Comparison of ENCODE assay signal across 8 cellular contexts in the genomic region with DNA sequence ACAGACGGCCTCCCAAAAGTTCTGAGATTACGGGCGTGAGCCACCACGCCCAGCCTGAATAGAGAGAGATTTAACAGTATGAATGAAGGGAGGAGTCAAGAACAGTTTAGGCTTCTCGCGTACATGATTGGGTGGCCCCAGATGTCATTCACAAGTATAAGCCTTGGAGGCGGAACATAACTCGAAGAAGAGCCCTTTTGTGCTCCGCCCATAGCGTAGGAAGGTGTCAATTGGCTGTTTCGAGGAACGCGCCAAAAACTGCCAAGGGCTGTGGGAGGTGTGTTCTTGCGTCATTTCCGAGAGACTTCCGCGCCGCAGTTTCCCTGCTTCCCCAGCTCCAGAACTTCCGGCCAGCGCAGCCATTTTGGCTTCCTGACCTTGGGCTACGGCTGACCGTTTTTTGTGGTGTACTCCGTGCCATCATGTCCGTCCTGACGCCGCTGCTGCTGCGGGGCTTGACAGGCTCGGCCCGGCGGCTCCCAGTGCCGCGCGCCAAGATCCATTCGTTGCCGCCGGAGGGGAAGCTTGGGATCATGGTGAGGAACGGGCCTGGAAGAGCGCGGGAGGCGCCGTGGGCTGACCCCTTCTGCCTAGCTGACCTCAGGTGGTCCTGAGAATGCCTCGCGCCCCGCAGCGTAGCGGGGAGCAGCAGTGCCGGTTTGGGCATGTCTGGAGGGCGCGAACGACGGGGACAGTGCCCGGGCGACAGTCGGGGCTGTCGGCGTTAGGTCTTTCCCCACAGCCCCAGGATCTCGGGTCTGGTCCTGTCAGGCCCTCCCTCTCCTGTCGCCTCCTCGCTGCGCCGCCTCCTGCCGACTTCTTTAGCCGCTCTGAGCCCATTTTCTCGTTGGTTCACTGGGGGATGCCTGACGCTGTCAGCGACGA. TPM values are rescaled to one million over a fixed set of nuclear protein-coding genes. Genes with fewer than 3 reads are reported as not detected.
A peak's percentile ranks its signal among the peaks of the same experiment; 100 is the strongest.
DNase-seq lines count a peak whose midpoint lies in the region; ATAC-seq and TF ChIP-seq lines count a peak whose summit lies in the region.

Gene COX8A, plus strand, starts transcription at position 362 of the 885 bp plus-strand sequence. Its CDS starts 61 bp downstream, at position 423.

- peaks cover 13 to 29% of the 10 kb centered on the region in 2 donors for H3K4me1 ChIP-seq in left lung

- peak in 1 of 2 donors; percentile 6 for TF ChIP-seq CTCF in left lung (IDR thresholded peaks at IDR 0.05)

- H3K4me3 ChIP-seq in left lung: peak within 1 kb of the TSS; percentile 88 to 93

- peak; percentile 100 for DNase-seq in CD1c-positive myeloid dendritic cell (ENCODE audit: extremely low spot score)
- DNase-seq in NCI-H82 (lab: John Stamatoyannopoulos, UW): peak; percentile 100
- DNase-seq in activated CD4-positive, alpha-beta T cell treated with anti-CD3 and anti-CD28 coated beads, Interleukin-2, amount 50 U/mL, for 48 hours: peak; percentile 93 to 97
- DNase-seq in dermis blood vessel endothelial cell: peak; percentile 100
- peak; percentile 95 to 98 for DNase-seq in left lung
- peak; percentile 86 to 92 for DNase-seq in stimulated activated CD4-positive, alpha-beta T cell treated with anti-CD3 and anti-CD28 coated beads, Interleukin-2, amount 100 ng/mL, for 48 hours

- H3K27me3 ChIP-seq in left lung: no peaks in the 10 kb centered on the region

- intact Hi-C loops in left lung (cut with DNase I): no loop called here

- H3K36me3 ChIP-seq in left lung: peaks cover 0 to 20% of the 10 kb centered on the region in 2 donors

- ATAC-seq in GM19397 (IDR thresholded peaks at IDR 0.05; ENCODE audit: unreplicated experiment) (peak; percentile 95), HG03571 (IDR thresholded peaks at IDR 0.05; ENCODE audit: unreplicated experiment) (peak; percentile 95), left lung (peak; percentile 97)

- H3K9me3 ChIP-seq in left lung: no peaks in the 10 kb centered on the region

- peak within 1 kb of the TSS; percentile 91 to 96 for H3K27ac ChIP-seq in left lung

RNA-seq across cellular contexts. Expression of gene COX8A, which starts in this region (rescaled TPM):
- total RNA-seq in dermis blood vessel endothelial cell (287 and 330 TPM in 2 replicates), left lung (100 to 1,000 TPM; 267 to 281 TPM)

Comparison
In these comparisons a context has a peak if more than half of its experiments do, and no peak if none do; other contexts are left out.
1. Peak in every context shown above with its lines: DNase-seq, ATAC-seq, H3K4me3 ChIP-seq and H3K27ac ChIP-seq.